Comparison of ENCODE assay signal across 15 cellular contexts in genomic region chr1:68218485-68218884, GRCh38. TPM values are rescaled to one million over a fixed set of nuclear protein-coding genes. Genes with fewer than 3 reads are reported as not detected.
DNase-seq lines count a peak whose midpoint lies in the region; ATAC-seq and TF ChIP-seq lines count a peak whose summit lies in the region.
"Had no signal": no experiment of that assay in that cellular context is flagged by ENCODE, and none has a peak within 500 bp of the region (broad histone marks: within the 10 kb centered on the region; RNA-seq: fewer than 3 reads in every experiment).

No MANE protein-coding gene starts in this region.

- no peak for ATAC-seq in T-helper 17 cell
- ATAC-seq in GM18868 (IDR thresholded peaks at IDR 0.05; ENCODE audit: unreplicated experiment): no peak
- ATAC-seq: activated CD4-positive, CD25-positive, alpha-beta regulatory T cell treated with anti-CD3 and anti-CD28 coated beads, Interleukin-2, amount 50 U/mL, for 24 hours had no signal

- H3K9me3 ChIP-seq in mammary epithelial cell (replicated peaks; ENCODE audit: insufficient read depth, low read length) (no peaks in the 10 kb centered on the region), colonic mucosa (no peaks in the 10 kb centered on the region), Peyer's patch (no peaks in the 10 kb centered on the region), T-helper 17 cell (ENCODE audit: control insufficient read depth, low read length, poor library complexity, severe bottlenecking) (no peaks in the 10 kb centered on the region)

- peak overlapping the region; percentile 68 for H2AFZ ChIP-seq in mammary epithelial cell (ENCODE audit: low read depth, low read length)

- H3K4me1 ChIP-seq in mammary epithelial cell (ENCODE audit: insufficient read depth, low read length) (peaks cover 53% of the 10 kb centered on the region), rectal smooth muscle tissue (ENCODE audit: control insufficient read depth, insufficient read depth, low read length) (peaks cover 46% of the 10 kb centered on the region), colonic mucosa (no peaks in the 10 kb centered on the region), Peyer's patch (peaks cover 0 to 28% (median 0%) of the 10 kb centered on the region in 4 donors)

- H3K4me2 ChIP-seq in mammary epithelial cell (ENCODE audit: insufficient read depth, low read depth, low read length): peak overlapping the region; percentile 67

- no TSS peak for BruUV-seq in mammary epithelial cell (replicated peaks; lab: Mats Ljungman, UMichigan)

- no peak overlapping the region for H3K4me3 Mint-ChIP-seq in T-helper 17 cell
- H3K4me3 Mint-ChIP-seq: memory B cell had no signal

- no peak overlapping the region for H3K4me3 ChIP-seq in mammary epithelial cell (replicated peaks in 1 of 3; ENCODE audit: insufficient read depth in 1 of 3, low read depth in 2 of 3, low read length in 3 of 3)
- no peak overlapping the region for H3K4me3 ChIP-seq in rectal smooth muscle tissue (ENCODE audit: low read length)
- no peak overlapping the region for H3K4me3 ChIP-seq in colonic mucosa
- no peak overlapping the region for H3K4me3 ChIP-seq in Peyer's patch

- CTCF ChIA-PET in HEK293T (lab: Yijun Ruan, JAX): no interaction called here
- CTCF ChIA-PET in mammary epithelial cell (lab: Charles Lee; ENCODE audit: low non-redundant PET): interaction anchor here (0.6 kb wide), 1 partner anchor 466 kb away, joined by 5 read pairs; no protein-coding TSS in a partner anchor

- DNase-seq in HEK293T (ENCODE audit: extremely low spot score): no peak
- DNase-seq in mammary epithelial cell: peak; percentile 54
- peak; percentile 33 for DNase-seq in iPS-NIHi7 (ENCODE audit: extremely low spot score)
- no peak for DNase-seq in colonic mucosa
- no peak for DNase-seq in Peyer's patch
- no peak for DNase-seq in T-helper 17 cell
- DNase-seq: activated naive CD4-positive, alpha-beta T cell; foreskin fibroblast; NCI-H748 treated with DMSO at 0.1 percent for 48 hours; stimulated activated naive CD4-positive, alpha-beta T cell treated with Interleukin-2 at 50 U/mL for 16 hours; T-helper 1 cell had no signal

- dilution Hi-C loops in mammary epithelial cell (cut with HindIII; ENCODE audit: low sequenced_read_pairs): no loop called here

- H3K79me2 ChIP-seq in mammary epithelial cell (ENCODE audit: insufficient read depth, low read length): peaks cover 80% of the 10 kb centered on the region

- no peak for TF ChIP-seq POLR2A in Peyer's patch (IDR thresholded peaks at IDR 0.05)

- no peaks in the 10 kb centered on the region for H4K20me1 ChIP-seq in mammary epithelial cell (ENCODE audit: insufficient read depth, low read length)

- no peaks in the 10 kb centered on the region for H3K36me3 ChIP-seq in mammary epithelial cell (ENCODE audit: insufficient read depth, low read length)
- H3K36me3 ChIP-seq in rectal smooth muscle tissue (ENCODE audit: control insufficient read depth, insufficient read depth, low read length): no peaks in the 10 kb centered on the region
- H3K36me3 ChIP-seq in colonic mucosa: no peaks in the 10 kb centered on the region
- H3K36me3 ChIP-seq in Peyer's patch: no peaks in the 10 kb centered on the region

- in situ Hi-C loops in mammary epithelial cell (cut with MboI; ENCODE audit: low sequenced_read_pairs in 2 of 2): no loop called here

- H3K27me3 Mint-ChIP-seq in T-helper 17 cell: peaks cover 5% of the 10 kb centered on the region

- H3K27ac ChIP-seq in mammary epithelial cell (ENCODE audit: insufficient read depth, low read depth, low read length) (peak overlapping the region; percentile 64), rectal smooth muscle tissue (ENCODE audit: low read depth, low read length) (peak overlapping the region; percentile 47), colonic mucosa (no peak overlapping the region), Peyer's patch (peak overlapping the region in 1 of 4 donors; percentile 16)

- no peaks in the 10 kb centered on the region for H3K36me3 Mint-ChIP-seq in T-helper 17 cell (ENCODE audit: low read depth)
- H3K36me3 Mint-ChIP-seq: memory B cell had no signal

- TF ChIP-seq CTCF in mammary epithelial cell (conservative IDR thresholded peaks at IDR 0.05 in 1 of 2, IDR thresholded peaks at IDR 0.05 in 1 of 2; ENCODE audit: extremely low read depth in 1 of 2, insufficient read depth in 1 of 2, low read depth in 1 of 2, low read length in 2 of 2) (no peak), colonic mucosa (IDR thresholded peaks at IDR 0.05) (no peak), Peyer's patch (IDR thresholded peaks at IDR 0.05) (no peak)

- peak overlapping the region; percentile 22 for H3K9ac ChIP-seq in mammary epithelial cell (ENCODE audit: insufficient read depth, low read length)
- no peak overlapping the region for H3K9ac ChIP-seq in rectal smooth muscle tissue (ENCODE audit: low read length)
- H3K9ac ChIP-seq in colonic mucosa (ENCODE audit: low read depth in 2 of 2, low read length in 2 of 2): no peak overlapping the region

- H3K27me3 ChIP-seq in mammary epithelial cell (ENCODE audit: insufficient read depth, low read length): no peaks in the 10 kb centered on the region
- no peaks in the 10 kb centered on the region for H3K27me3 ChIP-seq in rectal smooth muscle tissue (ENCODE audit: control insufficient read depth, insufficient read depth, low read length)
- no peaks in the 10 kb centered on the region for H3K27me3 ChIP-seq in colonic mucosa
- no peaks in the 10 kb centered on the region for H3K27me3 ChIP-seq in Peyer's patch

- H3K27ac Mint-ChIP-seq in T-helper 17 cell: no peak overlapping the region
- H3K27ac Mint-ChIP-seq: memory B cell had no signal

- intact Hi-C loops in mammary epithelial cell (cut with micrococcal nuclease): no loop called here
- intact Hi-C loops in colonic mucosa (cut with DNase I): no loop called here

- no peaks in the 10 kb centered on the region for H3K4me1 Mint-ChIP-seq in T-helper 17 cell
- H3K4me1 Mint-ChIP-seq: memory B cell had no signal

- 0% methylated on average over 5 of the region's 5 CpGs for WGBS in mammary epithelial cell (ENCODE audit: low coverage, missing lambda C conversion rate)

- POLR2A ChIA-PET in HEK293T (lab: Yijun Ruan, JAX): no interaction called here

TF ChIP-seq in HEK293T, 16 proteins besides CTCF, POLR2A, EP300 and RAD21:
- TF ChIP-seq PKNOX1 (IDR thresholded peaks at IDR 0.05) (no peak), L3MBTL2 (conservative IDR thresholded peaks at IDR 0.05) (peak; percentile 80)

RNA-seq across cellular contexts. Expression of gene WLS, which starts 13.8 kb away (rescaled TPM):
- total RNA-seq in mammary epithelial cell: 100 to 1,000 TPM in 1 of 2 donors, 10 to 100 TPM in 1; 93.9 to 113 TPM
- 64.1 TPM for polyA plus RNA-seq in mammary epithelial cell
- polyA minus RNA-seq in mammary epithelial cell: 179 TPM
- total RNA-seq in colonic mucosa: 100 to 1,000 TPM in 1 of 2 donors, 10 to 100 TPM in 1; 88.3 to 116 TPM
- total RNA-seq in Peyer's patch: 100 to 1,000 TPM in 1 of 4 donors, 10 to 100 TPM in 3; 46.1 to 140 (median 73.8) TPM
- total RNA-seq in T-helper 17 cell: under 1 TPM in 1 of 2 donors, not detected in 1; 0.85 TPM

Comparison
In these comparisons a context has a peak if more than half of its experiments do, and no peak if none do; other contexts are left out.
1. DNase-seq: peak in mammary epithelial cell (single experiment) and iPS-NIHi7 (single experiment); none in HEK293T (single experiment), colonic mucosa (single experiment), Peyer's patch (0 of 3) and T-helper 17 cell (0 of 3).
2. RNA of gene WLS, which starts 13.8 kb away (total RNA-seq): 88.3 to 116 TPM in colonic mucosa, 93.9 to 113 TPM in mammary epithelial cell and 46.1 to 140 TPM in Peyer's patch; 0.85 TPM in T-helper 17 cell; every median in the first group is over 10 times any median in the second.